Comparison of ENCODE assay signal across 11 cellular contexts in the genomic region with DNA sequence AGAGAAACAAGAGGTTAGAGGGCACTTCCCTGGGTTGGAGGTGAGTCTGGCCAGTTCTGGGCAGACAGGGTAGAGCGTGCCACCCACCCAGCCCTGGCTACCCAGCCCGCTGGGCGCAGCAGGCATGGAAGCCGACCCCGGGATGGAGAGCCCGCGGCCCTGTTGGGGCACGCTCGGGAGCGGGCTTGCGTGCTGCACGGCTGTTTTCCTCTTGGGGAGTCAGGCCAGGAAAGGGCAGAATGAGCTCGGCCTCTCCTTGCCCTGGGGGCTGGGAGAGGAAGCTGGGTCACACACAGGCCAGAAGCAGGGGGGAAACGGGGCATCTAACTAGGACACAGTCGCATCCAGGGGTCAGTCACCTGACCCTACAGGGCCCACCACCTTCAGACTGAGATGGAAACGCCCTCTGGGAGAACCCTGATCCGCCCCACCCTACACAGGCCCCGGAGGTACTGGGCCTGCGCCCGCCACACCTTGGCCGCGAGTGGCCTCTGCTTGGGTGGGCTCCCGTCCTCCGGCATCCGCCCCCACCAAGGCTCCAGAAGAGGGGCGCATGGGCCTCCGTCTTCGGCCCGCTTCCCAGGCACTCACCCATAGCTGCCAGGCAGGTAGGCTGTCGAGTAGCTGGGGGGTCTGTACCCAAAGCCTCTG. TPM values are rescaled to one million over a fixed set of nuclear protein-coding genes. Genes with fewer than 3 reads are reported as not detected.
DNase-seq lines count a peak whose midpoint lies in the region; ATAC-seq and TF ChIP-seq lines count a peak whose summit lies in the region.
"Had no signal": no experiment of that assay in that cellular context is flagged by ENCODE, and none has a peak within 500 bp of the region (broad histone marks: within the 10 kb centered on the region; RNA-seq: fewer than 3 reads in every experiment).

No MANE protein-coding gene starts in this region.

- H3K36me3 ChIP-seq in CD8-positive, alpha-beta memory T cell (ENCODE audit: insufficient read depth, low read length) = peaks cover 26% of the 10 kb centered on the region
- peaks cover 0 to 50% of the 10 kb centered on the region in 2 donors for H3K36me3 ChIP-seq in gastrocnemius medialis
- H3K36me3 ChIP-seq in spleen = peaks cover 0 to 79% (median 40%) of the 10 kb centered on the region in 6 donors

- intact Hi-C loops in MCF 10A (cut with micrococcal nuclease) = loop anchor here (1.0 to 2.0 kb wide), 2 partner anchors 27 to 74 kb away; a partner anchor contains a TSS
- intact Hi-C loops in right cardiac atrium (cut with DNase I) = loop anchor here in 2 of 4 donors (10.0 kb wide), 2 partner anchors 96 to 234 kb away; a partner anchor contains a TSS
- intact Hi-C loops in gastrocnemius medialis (cut with DNase I; ENCODE audit: low total_unique reads) = loop anchor here (2.0 kb wide), 1 partner anchor 28 kb away; a partner anchor contains a TSS
- intact Hi-C loops in spleen (cut with DNase I; ENCODE audit: low total_unique reads) = no loop called here

- in situ Hi-C loops in gastrocnemius medialis (cut with MboI; ENCODE audit: low sequenced_read_pairs in 4 of 4) = no loop called here

- H3K4me1 Mint-ChIP-seq in CD8-positive, alpha-beta memory T cell = peaks cover 14 to 20% (median 19%) of the 10 kb centered on the region in 3 donors
- peaks cover 42% of the 10 kb centered on the region for H3K4me1 Mint-ChIP-seq in MCF 10A (ENCODE audit: insufficient read depth, unreplicated experiment)
- H3K4me1 Mint-ChIP-seq in activated T-helper 17 cell treated with anti-CD3 and anti-CD28 coated beads, Interleukin-2, amount 50 U/mL, for 72 hours = peaks cover 8% of the 10 kb centered on the region

- H3K4me1 ChIP-seq in CD8-positive, alpha-beta memory T cell (ENCODE audit: insufficient read depth, low read length) = peaks cover 11% of the 10 kb centered on the region
- H3K4me1 ChIP-seq in right cardiac atrium (ENCODE audit: control insufficient read depth, insufficient read depth, low read length) (no peaks in the 10 kb centered on the region), gastrocnemius medialis (peaks cover 26 to 38% of the 10 kb centered on the region in 2 donors), spleen (peaks cover 19 to 57% (median 36%) of the 10 kb centered on the region in 6 donors)

- no peaks in the 10 kb centered on the region for H3K27me3 ChIP-seq in CD8-positive, alpha-beta memory T cell (ENCODE audit: insufficient read depth, low read length, poor library complexity, severe bottlenecking)
- H3K27me3 ChIP-seq in right cardiac atrium (ENCODE audit: control insufficient read depth, insufficient read depth) (no peaks in the 10 kb centered on the region), gastrocnemius medialis (no peaks in the 10 kb centered on the region), spleen (replicated peaks in 1 of 7) (no peaks in the 10 kb centered on the region)

- no peaks in the 10 kb centered on the region for H3K9me3 Mint-ChIP-seq in CD8-positive, alpha-beta memory T cell
- H3K9me3 Mint-ChIP-seq in MCF 10A (ENCODE audit: unreplicated experiment) = no peaks in the 10 kb centered on the region
- no peaks in the 10 kb centered on the region for H3K9me3 Mint-ChIP-seq in activated T-helper 17 cell treated with anti-CD3 and anti-CD28 coated beads, Interleukin-2, amount 50 U/mL, for 72 hours
- H3K9me3 Mint-ChIP-seq: nephron progenitor cell had no signal

- POLR2A ChIA-PET in CD8-positive, alpha-beta memory T cell (lab: Charles Lee) = interaction anchor here (0.6 to 1.7 kb wide), 4 partner anchors 15 to 543 kb away, joined by 3 to 12 read pairs (median 6); a partner anchor contains a TSS
- POLR2A ChIA-PET in MCF 10A (lab: Yijun Ruan, JAX) = interaction anchor here (0.6 to 14.9 kb wide), 25 partner anchors 13 to 566 kb away, joined by 3 to 303 read pairs (median 4); a partner anchor contains a TSS

- peak; percentile 5 to 19 for ATAC-seq in right cardiac atrium
- no peak for ATAC-seq in gastrocnemius medialis
- no peak for ATAC-seq in activated T-helper 17 cell treated with anti-CD3 and anti-CD28 coated beads, Interleukin-2, amount 50 U/mL, for 72 hours (replicated peaks)

- peak overlapping the region; percentile 2 for H3K27ac ChIP-seq in CD8-positive, alpha-beta memory T cell (ENCODE audit: low read depth, low read length)
- H3K27ac ChIP-seq in right cardiac atrium (ENCODE audit: low read length) (peak overlapping the region; percentile 26), gastrocnemius medialis (peak overlapping the region; percentile 64 to 81 (median 78)), spleen (peak overlapping the region in 1 of 8 donors; percentile 39)

- WGBS in right cardiac atrium = 66% methylated on average over 30 of the region's 30 CpGs
- 75 to 89% (median 85%) methylated on average over 16 to 30 of the region's 30 CpGs for WGBS in spleen, 5 donors

- H3K4me3 Mint-ChIP-seq in CD8-positive, alpha-beta memory T cell = no peak overlapping the region
- peak overlapping the region; percentile 76 for H3K4me3 Mint-ChIP-seq in MCF 10A (ENCODE audit: unreplicated experiment)
- H3K4me3 Mint-ChIP-seq in activated T-helper 17 cell treated with anti-CD3 and anti-CD28 coated beads, Interleukin-2, amount 50 U/mL, for 72 hours = no peak overlapping the region
- H3K4me3 Mint-ChIP-seq: nephron progenitor cell had no signal

- H3K4me3 ChIP-seq in CD8-positive, alpha-beta memory T cell (ENCODE audit: low read length) = no peak overlapping the region
- H3K4me3 ChIP-seq in right cardiac atrium (ENCODE audit: low read length) (no peak overlapping the region), gastrocnemius medialis (peak overlapping the region; percentile 42 to 59 (median 50)), spleen (peak overlapping the region in 2 of 8 donors; percentile 8 to 32)

- CTCF ChIA-PET in CD8-positive, alpha-beta memory T cell (lab: Charles Lee) = interaction anchor here (0.8 to 2.9 kb wide), 21 partner anchors 9 to 235 kb away, joined by 3 to 18 read pairs (median 5); a partner anchor contains a TSS
- CTCF ChIA-PET in MCF 10A (lab: Yijun Ruan, JAX) = interaction anchor here (0.6 to 7.7 kb wide), 25 partner anchors 11 to 297 kb away, joined by 3 to 89 read pairs (median 4); a partner anchor contains a TSS

- H3K9me3 ChIP-seq in CD8-positive, alpha-beta memory T cell (ENCODE audit: low read length) = no peaks in the 10 kb centered on the region
- no peaks in the 10 kb centered on the region for H3K9me3 ChIP-seq in right cardiac atrium (ENCODE audit: control insufficient read depth, low read length)
- no peaks in the 10 kb centered on the region for H3K9me3 ChIP-seq in gastrocnemius medialis
- H3K9me3 ChIP-seq in spleen = no peaks in the 10 kb centered on the region

- TF ChIP-seq CTCF in MCF 10A (IDR thresholded peaks at IDR 0.05; ENCODE audit: unreplicated experiment) (no peak), gastrocnemius medialis (IDR thresholded peaks at IDR 0.05 in 4 of 5, conservative IDR thresholded peaks at IDR 0.05 in 1 of 5) (no peak), spleen (IDR thresholded peaks at IDR 0.05 in 8 of 11, conservative IDR thresholded peaks at IDR 0.05 in 3 of 11) (no peak)

- no peaks in the 10 kb centered on the region for H3K27me3 Mint-ChIP-seq in CD8-positive, alpha-beta memory T cell
- H3K27me3 Mint-ChIP-seq in MCF 10A (ENCODE audit: insufficient read depth, unreplicated experiment) = no peaks in the 10 kb centered on the region
- no peaks in the 10 kb centered on the region for H3K27me3 Mint-ChIP-seq in activated T-helper 17 cell treated with anti-CD3 and anti-CD28 coated beads, Interleukin-2, amount 50 U/mL, for 72 hours

- TF ChIP-seq POLR2A in gastrocnemius medialis (IDR thresholded peaks at IDR 0.05) (no peak), spleen (IDR thresholded peaks at IDR 0.05) (no peak)

- no TSS peak for BruUV-seq in MCF 10A (replicated peaks; lab: Mats Ljungman, UMichigan)

- H3K36me3 Mint-ChIP-seq in CD8-positive, alpha-beta memory T cell = peaks cover 7 to 54% (median 10%) of the 10 kb centered on the region in 3 donors
- peaks cover 43% of the 10 kb centered on the region for H3K36me3 Mint-ChIP-seq in MCF 10A (ENCODE audit: insufficient read depth, unreplicated experiment)
- peaks cover 72% of the 10 kb centered on the region for H3K36me3 Mint-ChIP-seq in activated T-helper 17 cell treated with anti-CD3 and anti-CD28 coated beads, Interleukin-2, amount 50 U/mL, for 72 hours (ENCODE audit: low read depth)

- no peak for DNase-seq in CD8-positive, alpha-beta memory T cell
- DNase-seq in MCF 10A (ENCODE audit: unreplicated experiment) = peak; percentile 64
- DNase-seq in right cardiac atrium = peak in 2 of 3 donors; percentile 61 to 63
- DNase-seq in gastrocnemius medialis = no peak
- DNase-seq in D341Med (ENCODE audit: low spot score) = no peak
- DNase-seq in dedifferentiated amniotic fluid mesenchymal stem cell (ENCODE audit: extremely low spot score) = no peak
- DNase-seq in spleen = no peak
- DNase-seq: COR-L47, NCI-H69 had no signal

- peak overlapping the region in 1 of 8 donors; percentile 44 for H3K27ac Mint-ChIP-seq in CD8-positive, alpha-beta memory T cell
- peak overlapping the region; percentile 86 for H3K27ac Mint-ChIP-seq in MCF 10A (ENCODE audit: low read depth, unreplicated experiment)
- H3K27ac Mint-ChIP-seq in activated T-helper 17 cell treated with anti-CD3 and anti-CD28 coated beads, Interleukin-2, amount 50 U/mL, for 72 hours = no peak overlapping the region
- H3K27ac Mint-ChIP-seq: nephron progenitor cell had no signal

RNA-seq across cellular contexts. Expression of a gene that starts 1.2 kb away (rescaled TPM):
- under 1 TPM; 0.29 to 0.31 TPM for total RNA-seq in CD8-positive, alpha-beta memory T cell
- polyA plus RNA-seq in CD8-positive, alpha-beta memory T cell = not detected
- 32.6 and 34.4 TPM in 2 replicates for total RNA-seq in MCF 10A (2022)
- 1 to 10 TPM; 5.4 to 6.2 (median 5.9) TPM for total RNA-seq in right cardiac atrium
- polyA plus RNA-seq in right cardiac atrium = 7.0 TPM
- 1 to 10 TPM in 2 of 4 donors, under 1 TPM in 1, not detected in 1; 0.66 to 1.3 (median 1.1) TPM for total RNA-seq in gastrocnemius medialis
- 1 to 10 TPM in 1 of 7 donors, under 1 TPM in 2, not detected in 4; 0.41 to 1.7 (median 0.64) TPM for total RNA-seq in spleen
- under 1 TPM; 0.20 to 0.44 (median 0.32) TPM for polyA plus RNA-seq in spleen
- under 1 TPM in 1 of 2 donors, not detected in 1; 0.90 TPM for total RNA-seq in activated T-helper 17 cell treated with anti-CD3 and anti-CD28 coated beads, Interleukin-2, amount 50 U/mL, for 72 hours

RNA-seq across cellular contexts. Expression of a gene that starts 5.0 kb away (rescaled TPM):
- 100 to 1,000 TPM; 115 to 124 TPM for total RNA-seq in CD8-positive, alpha-beta memory T cell
- polyA plus RNA-seq in CD8-positive, alpha-beta memory T cell = 40.5 TPM
- total RNA-seq in MCF 10A (2022) (52.0 and 56.5 TPM in 2 replicates), right cardiac atrium (10 to 100 TPM; 19.3 to 32.7 (median 29.4) TPM), gastrocnemius medialis (100 to 1,000 TPM in 2 of 4 donors, 10 to 100 TPM in 2; 55.9 to 157 (median 101) TPM), spleen (100 to 1,000 TPM in 1 of 7 donors, 10 to 100 TPM in 6; 35.5 to 163 (median 51.2) TPM)
- polyA plus RNA-seq in right cardiac atrium (43.7 TPM), spleen (10 to 100 TPM; 42.7 to 73.0 (median 59.5) TPM)
- total RNA-seq in activated T-helper 17 cell treated with anti-CD3 and anti-CD28 coated beads, Interleukin-2, amount 50 U/mL, for 72 hours = 10 to 100 TPM; 58.3 to 96.4 TPM

RNA-seq across cellular contexts. Expression of a gene that starts 9.2 kb away (rescaled TPM):
- 10 to 100 TPM; 11.1 to 12.7 TPM for total RNA-seq in CD8-positive, alpha-beta memory T cell
- polyA plus RNA-seq in CD8-positive, alpha-beta memory T cell = 1.2 TPM
- total RNA-seq in MCF 10A (2022) (6.9 and 10.6 TPM in 2 replicates), right cardiac atrium (10 to 100 TPM; 34.6 to 45.6 (median 44.1) TPM), gastrocnemius medialis (10 to 100 TPM; 10.1 to 66.5 (median 20.3) TPM), spleen (100 to 1,000 TPM; 177 to 387 (median 271) TPM)
- polyA plus RNA-seq in right cardiac atrium (19.4 TPM), spleen (100 to 1,000 TPM in 1 of 3 donors, 10 to 100 TPM in 2; 52.5 to 236 (median 86.1) TPM)
- total RNA-seq in activated T-helper 17 cell treated with anti-CD3 and anti-CD28 coated beads, Interleukin-2, amount 50 U/mL, for 72 hours = 10 to 100 TPM; 17.5 to 51.8 TPM

RNA-seq across cellular contexts. Expression of a gene that starts 26.0 kb away (rescaled TPM):
- total RNA-seq in CD8-positive, alpha-beta memory T cell = 10 to 100 TPM; 45.7 to 45.9 TPM
- polyA plus RNA-seq in CD8-positive, alpha-beta memory T cell = 20.4 TPM
- total RNA-seq in MCF 10A (2022) = 60.7 and 65.1 TPM in 2 replicates
- 100 to 1,000 TPM in 1 of 4 donors, 10 to 100 TPM in 3; 78.9 to 109 (median 87.2) TPM for total RNA-seq in right cardiac atrium
- polyA plus RNA-seq in right cardiac atrium = 79.3 TPM
- total RNA-seq in gastrocnemius medialis = 100 to 1,000 TPM; 100 to 174 (median 140) TPM
- total RNA-seq in spleen = 10 to 100 TPM; 17.7 to 29.3 (median 26.7) TPM
- polyA plus RNA-seq in spleen = 10 to 100 TPM; 18.9 to 26.9 (median 20.4) TPM
- total RNA-seq in activated T-helper 17 cell treated with anti-CD3 and anti-CD28 coated beads, Interleukin-2, amount 50 U/mL, for 72 hours = 10 to 100 TPM; 34.4 to 37.0 TPM

RNA-seq across cellular contexts. Expression of a gene that starts 27.0 kb away (rescaled TPM):
- 100 to 1,000 TPM; 111 to 121 TPM for total RNA-seq in CD8-positive, alpha-beta memory T cell
- 12.0 TPM for polyA plus RNA-seq in CD8-positive, alpha-beta memory T cell
- total RNA-seq in MCF 10A (2022) (66.9 and 67.3 TPM in 2 replicates), right cardiac atrium (10 to 100 TPM; 27.2 to 37.2 (median 34.2) TPM), gastrocnemius medialis (10 to 100 TPM; 63.6 to 71.5 (median 68.8) TPM), spleen (10 to 100 TPM; 36.3 to 71.7 (median 42.9) TPM)
- polyA plus RNA-seq in right cardiac atrium (45.2 TPM), spleen (10 to 100 TPM; 43.1 to 52.7 (median 45.6) TPM)
- 10 to 100 TPM; 28.9 to 59.3 TPM for total RNA-seq in activated T-helper 17 cell treated with anti-CD3 and anti-CD28 coated beads, Interleukin-2, amount 50 U/mL, for 72 hours

Comparison
In these comparisons a context has a peak if more than half of its experiments do, and no peak if none do; other contexts are left out.
1. DNase-seq: peak in MCF 10A (single experiment) and right cardiac atrium (2 of 3); none in CD8-positive, alpha-beta memory T cell (0 of 5), gastrocnemius medialis (0 of 2), D341Med (single experiment), dedifferentiated amniotic fluid mesenchymal stem cell (single experiment) and spleen (single experiment).
2. H3K4me3 ChIP-seq: peak in gastrocnemius medialis (4 of 4); none in CD8-positive, alpha-beta memory T cell (single experiment) and right cardiac atrium (single experiment).
3. ATAC-seq: peak in right cardiac atrium (2 of 2); none in gastrocnemius medialis (0 of 2) and activated T-helper 17 cell treated with anti-CD3 and anti-CD28 coated beads, Interleukin-2, amount 50 U/mL, for 72 hours (single experiment).